Comparison of ENCODE assay signal across 22 cellular contexts in genomic region chr13:110393761-110394160, GRCh38.
DNase-seq lines count a peak whose midpoint lies in the region; ATAC-seq and TF ChIP-seq lines count a peak whose summit lies in the region.
"Had no signal": no experiment of that assay in that cellular context is flagged by ENCODE, and none has a peak within 500 bp of the region (broad histone marks: within the 10 kb centered on the region; RNA-seq: fewer than 3 reads in every experiment).

No MANE protein-coding gene starts in this region.

- peak overlapping the region; percentile 99 for H2BK5ac ChIP-seq in IMR-90 (ENCODE audit: low read depth, low read length, poor library complexity, severe bottlenecking)

- in situ Hi-C loops in IMR-90 (cut with MboI; ENCODE audit: low sequenced_read_pairs), result no loop called here
- in situ Hi-C loops in transverse colon (cut with MboI; ENCODE audit: low pct_ligation_motif_present in 1 of 4, low pct_unique_long_range_greater_than_20kb in 1 of 4, low sequenced_read_pairs in 3 of 4), result no loop called here

- H3K18ac ChIP-seq in IMR-90 (ENCODE audit: low read depth, low read length), result peak overlapping the region; percentile 55; the same call in 1 of the 2 replicates

- CTCF ChIA-PET in IMR-90 (lab: Yijun Ruan, JAX), result no interaction called here

- no peak for TF ChIP-seq RAD21 in IMR-90 (IDR thresholded peaks at IDR 0.05; ENCODE audit: low read length)

- peak overlapping the region; percentile 95; the same call in 1 of the 3 replicates for H2BK15ac ChIP-seq in IMR-90 (ENCODE audit: low read depth, low read length)

- H3K9me3 ChIP-seq in IMR-90 (ENCODE audit: control insufficient read depth, insufficient read depth, low read length), result no peaks in the 10 kb centered on the region
- no peaks in the 10 kb centered on the region for H3K9me3 ChIP-seq in osteoblast (ENCODE audit: low read depth, low read length)
- no peaks in the 10 kb centered on the region for H3K9me3 ChIP-seq in transverse colon
- H3K9me3 ChIP-seq: SK-N-SH had no signal

- peak overlapping the region; percentile 47; the same call in 1 of the 2 replicates for H3K56ac ChIP-seq in IMR-90 (ENCODE audit: extremely low read depth, insufficient read depth, low read length)

- BruUV-seq in IMR-90 (replicated peaks; lab: Mats Ljungman, UMichigan), result no TSS peak

- H3K9me1 ChIP-seq in IMR-90 (ENCODE audit: insufficient read depth, low read length), result peaks cover 33% of the 10 kb centered on the region

- intact Hi-C loops in IMR-90 (cut with micrococcal nuclease) (no loop called here), transverse colon (cut with DNase I; ENCODE audit: low total_unique reads) (no loop called here)

- H3K4me3 ChIP-seq in IMR-90 (ENCODE audit: insufficient read depth, low read depth, low read length) (no peak overlapping the region), coronary artery (no peak overlapping the region), osteoblast (ENCODE audit: insufficient read depth, low read length) (no peak overlapping the region), transverse colon (no peak overlapping the region)
- H3K4me3 ChIP-seq: dorsolateral prefrontal cortex, GM12878 had no signal

- peaks cover 43% of the 10 kb centered on the region for H3K4me1 ChIP-seq in IMR-90 (ENCODE audit: control insufficient read depth, insufficient read depth, low read length)
- H3K4me1 ChIP-seq in osteoblast (ENCODE audit: insufficient read depth, low read length), result peaks cover 86% of the 10 kb centered on the region
- peaks cover 3 to 21% (median 13%) of the 10 kb centered on the region in 4 donors for H3K4me1 ChIP-seq in transverse colon

- H3K27me3 ChIP-seq in IMR-90 (ENCODE audit: control insufficient read depth, insufficient read depth, low read length) (no peaks in the 10 kb centered on the region), osteoblast (ENCODE audit: insufficient read depth, low read length) (no peaks in the 10 kb centered on the region), transverse colon (no peaks in the 10 kb centered on the region)
- H3K27me3 ChIP-seq: dorsolateral prefrontal cortex had no signal

- H3K4me2 ChIP-seq in IMR-90 (ENCODE audit: low read depth, low read length) (no peak overlapping the region), osteoblast (ENCODE audit: insufficient read depth, low read length) (no peak overlapping the region)
- H3K4me2 ChIP-seq: SK-N-SH had no signal

- H3K27ac ChIP-seq in IMR-90 (ENCODE audit: insufficient read depth, low read length), result peak overlapping the region; percentile 9
- peak overlapping the region; percentile 98 for H3K27ac ChIP-seq in coronary artery
- peak overlapping the region; percentile 99 for H3K27ac ChIP-seq in osteoblast (ENCODE audit: low read depth, low read length)
- H3K27ac ChIP-seq in transverse colon, result peak overlapping the region; percentile 77 to 94 (median 88)
- H3K27ac ChIP-seq: HL-60 had no signal

- H4K5ac ChIP-seq in IMR-90 (ENCODE audit: low read depth, low read length), result peak overlapping the region; percentile 39; the same call in 1 of the 2 replicates

- TF ChIP-seq POLR2A in IMR-90 (IDR thresholded peaks at IDR 0.05; ENCODE audit: low read depth, low read length), result no peak
- TF ChIP-seq POLR2A in transverse colon (IDR thresholded peaks at IDR 0.05), result no peak

- H4K8ac ChIP-seq in IMR-90 (ENCODE audit: low read depth in 2 of 2, low read length in 2 of 2), result peak overlapping the region; percentile 95 to 97; a peak in 3 of 4 replicates

- peak overlapping the region; percentile 98 for H2BK20ac ChIP-seq in IMR-90 (ENCODE audit: low read depth, low read length)

- no peak overlapping the region for H2AFZ ChIP-seq in IMR-90 (replicated peaks; ENCODE audit: low read length, poor library complexity)
- H2AFZ ChIP-seq in osteoblast (ENCODE audit: low read length), result no peak overlapping the region

- dilution Hi-C loops in IMR-90 (cut with HindIII; ENCODE audit: low sequenced_read_pairs, unreplicated experiment), result no loop called here

- H4K91ac ChIP-seq in IMR-90 (ENCODE audit: insufficient read depth, low read depth, low read length), result peak overlapping the region; percentile 97

- H3K36me3 ChIP-seq in IMR-90 (ENCODE audit: control insufficient read depth, insufficient read depth, low read length) (peaks cover 14% of the 10 kb centered on the region), osteoblast (ENCODE audit: insufficient read depth, low read length) (peaks cover 15% of the 10 kb centered on the region), transverse colon (no peaks in the 10 kb centered on the region)

- H3K14ac ChIP-seq in IMR-90 (replicated peaks; ENCODE audit: low read depth, low read length), result peak overlapping the region; percentile 97

- peaks cover 30 to 68% of the 10 kb centered on the region in 2 experiments for H3K79me1 ChIP-seq in IMR-90 (ENCODE audit: low read depth in 1 of 2, low read length in 2 of 2)

- WGBS in IMR-90 (ENCODE audit: extremely low coverage in 2 of 2, insufficient read length in 1 of 2), 2 experiments, result no CpG with 5 or more reads among the region's 4 CpGs
- WGBS in transverse colon (ENCODE audit: low coverage in 1 of 2), 2 donors, result 89 to 90% methylated on average over 3 to 4 of the region's 4 CpGs

- no peak for TF ChIP-seq EP300 in transverse colon (IDR thresholded peaks at IDR 0.05; ENCODE audit: low read depth)

- POLR2A ChIA-PET in IMR-90 (lab: Charles Lee; ENCODE audit: unreplicated experiment), result no interaction called here

- TF ChIP-seq CTCF in IMR-90 (conservative IDR thresholded peaks at IDR 0.05; ENCODE audit: low read depth, low read length) (no peak), coronary artery (IDR thresholded peaks at IDR 0.05) (no peak), osteoblast (IDR thresholded peaks at IDR 0.05; ENCODE audit: extremely low read depth, low read depth, low read length) (no peak), transverse colon (IDR thresholded peaks at IDR 0.05) (no peak)

- H4K20me1 ChIP-seq in IMR-90 (ENCODE audit: insufficient read depth, low read length) (no peaks in the 10 kb centered on the region; the same call in 1 of the 2 replicates), osteoblast (ENCODE audit: insufficient read depth, low read length) (no peaks in the 10 kb centered on the region)

- no peak overlapping the region for H2AK9ac ChIP-seq in IMR-90 (replicated peaks; ENCODE audit: low read depth, low read length, poor library complexity)

- H3K9ac ChIP-seq in IMR-90 (ENCODE audit: low read depth, low read length), result no peak overlapping the region
- H3K9ac ChIP-seq: SK-N-SH had no signal

- H2AK5ac ChIP-seq in IMR-90 (ENCODE audit: low read depth, low read length), result peak overlapping the region; percentile 90; the same call in 1 of the 2 replicates

- H3K4ac ChIP-seq in IMR-90 (ENCODE audit: low read depth, low read length), result peak overlapping the region; percentile 96

- no peak for ATAC-seq in IMR-90 (ENCODE audit: low read depth)
- ATAC-seq: activated CD8-positive, alpha-beta T cell treated with anti-CD3 and anti-CD28 coated beads for 36 hours; GM12878; naive thymus-derived CD4-positive, alpha-beta T cell; T-helper 17 cell had no signal

- peak overlapping the region; percentile 98 for H3K23ac ChIP-seq in IMR-90 (ENCODE audit: low read depth, low read length)

- peak overlapping the region; percentile 97 for H2BK120ac ChIP-seq in IMR-90 (ENCODE audit: low read depth, low read length)

- peaks cover 18% of the 10 kb centered on the region for H3K79me2 ChIP-seq in osteoblast (ENCODE audit: insufficient read depth, low read length)

- DNase-seq in IMR-90 (no peak), coronary artery (ENCODE audit: low spot score) (no peak), osteoblast (ENCODE audit: insufficient read length, low spot score, missing footprints) (no peak), transverse colon (no peak), glomerular visceral epithelial cell (ENCODE audit: extremely low spot score) (no peak), activated gamma-delta T cell treated with Interleukin-2 at 50 U/mL for 16 hours (no peak), islet precursor cell (no peak)
- DNase-seq: activated CD4-positive, alpha-beta T cell treated with anti-CD3 and anti-CD28 coated beads for 1 hour; activated CD8-positive, alpha-beta T cell treated with anti-CD3 and anti-CD28 coated beads for 36 hours; activated effector memory CD4-positive, alpha-beta T cell treated with Interleukin-2 at 50 U/mL for 16 hours; activated naive CD8-positive, alpha-beta T cell treated with anti-CD3 and anti-CD28 coated beads for 36 hours; central memory CD4-positive, alpha-beta T cell; dorsolateral prefrontal cortex; naive thymus-derived CD4-positive, alpha-beta T cell; NCI-H446 treated with DMSO at 0.1 percent for 48 hours; NCI-H82; nucleus accumbens; SK-N-SH; stimulated activated CD4-positive, alpha-beta T cell treated with anti-CD3 and anti-CD28 coated beads, Interleukin-2, amount 100 ng/mL, for 24 hours; T-helper 17 cell had no signal

TF ChIP-seq in IMR-90, 13 proteins besides CTCF, POLR2A, EP300 and RAD21 (continues in another document):
- TF ChIP-seq SMC3 (IDR thresholded peaks at IDR 0.05; ENCODE audit: low read depth, low read length) (no peak), RCOR1 (IDR thresholded peaks at IDR 0.05; ENCODE audit: insufficient replicate concordance, low read length) (no peak), NFE2L2 (IDR thresholded peaks at IDR 0.05; ENCODE audit: low read depth, low read length) (no peak), MXI1 (IDR thresholded peaks at IDR 0.05; ENCODE audit: borderline replicate concordance, low read depth, low read length) (no peak), FOS (IDR thresholded peaks at IDR 0.05; ENCODE audit: low read depth, low read length) (no peak), MAZ (IDR thresholded peaks at IDR 0.05; ENCODE audit: borderline replicate concordance, low read depth, low read length) (no peak), ELK1 (IDR thresholded peaks at IDR 0.05; ENCODE audit: borderline replicate concordance, low read depth, low read length) (no peak), CEBPB (IDR thresholded peaks at IDR 0.05; ENCODE audit: low read depth, low read length) (no peak)
- TF ChIP-seq, protein P1, sequence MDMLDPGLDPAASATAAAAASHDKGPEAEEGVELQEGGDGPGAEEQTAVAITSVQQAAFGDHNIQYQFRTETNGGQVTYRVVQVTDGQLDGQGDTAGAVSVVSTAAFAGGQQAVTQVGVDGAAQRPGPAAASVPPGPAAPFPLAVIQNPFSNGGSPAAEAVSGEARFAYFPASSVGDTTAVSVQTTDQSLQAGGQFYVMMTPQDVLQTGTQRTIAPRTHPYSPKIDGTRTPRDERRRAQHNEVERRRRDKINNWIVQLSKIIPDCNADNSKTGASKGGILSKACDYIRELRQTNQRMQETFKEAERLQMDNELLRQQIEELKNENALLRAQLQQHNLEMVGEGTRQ (IDR thresholded peaks at IDR 0.05; ENCODE audit: low read depth, low read length), result no peak

Comparison
In these comparisons a context has a peak if more than half of its experiments do, and no peak if none do; other contexts are left out.
1. H3K27ac ChIP-seq: peak in every context shown above with its lines; median percentile 99 in osteoblast; 98 in coronary artery; 88 in transverse colon; 9 in IMR-90.